In the genomic region with DNA sequence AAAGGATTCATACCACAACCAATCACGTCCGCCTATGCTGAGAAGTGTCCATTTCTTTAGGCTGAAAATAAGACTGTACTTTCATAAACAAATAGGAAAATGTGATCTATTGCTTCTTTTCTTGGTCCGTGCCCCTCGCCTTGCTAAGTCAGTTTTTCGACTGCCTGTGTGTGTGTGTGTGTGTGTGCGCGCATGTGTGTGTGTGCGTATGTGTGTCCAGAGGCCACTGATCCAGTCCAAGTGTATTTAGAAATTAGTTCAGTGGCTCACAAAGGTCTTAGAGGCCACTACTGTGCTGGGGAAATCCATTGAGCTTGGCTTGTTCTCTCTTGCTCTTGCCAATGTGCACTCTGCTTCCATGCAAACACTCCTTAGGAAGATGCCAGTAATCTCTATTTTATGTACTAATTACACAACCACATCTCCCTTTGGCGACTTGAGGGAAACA, we compare ENCODE assay signal across 1 cellular context.
TF ChIP-seq lines count a peak whose summit lies in the region.

No MANE protein-coding gene starts in this region.

TF ChIP-seq in GM23338, 12 proteins besides CTCF, POLR2A, EP300 and RAD21 (continued from another document):
- TF ChIP-seq, protein P1, sequence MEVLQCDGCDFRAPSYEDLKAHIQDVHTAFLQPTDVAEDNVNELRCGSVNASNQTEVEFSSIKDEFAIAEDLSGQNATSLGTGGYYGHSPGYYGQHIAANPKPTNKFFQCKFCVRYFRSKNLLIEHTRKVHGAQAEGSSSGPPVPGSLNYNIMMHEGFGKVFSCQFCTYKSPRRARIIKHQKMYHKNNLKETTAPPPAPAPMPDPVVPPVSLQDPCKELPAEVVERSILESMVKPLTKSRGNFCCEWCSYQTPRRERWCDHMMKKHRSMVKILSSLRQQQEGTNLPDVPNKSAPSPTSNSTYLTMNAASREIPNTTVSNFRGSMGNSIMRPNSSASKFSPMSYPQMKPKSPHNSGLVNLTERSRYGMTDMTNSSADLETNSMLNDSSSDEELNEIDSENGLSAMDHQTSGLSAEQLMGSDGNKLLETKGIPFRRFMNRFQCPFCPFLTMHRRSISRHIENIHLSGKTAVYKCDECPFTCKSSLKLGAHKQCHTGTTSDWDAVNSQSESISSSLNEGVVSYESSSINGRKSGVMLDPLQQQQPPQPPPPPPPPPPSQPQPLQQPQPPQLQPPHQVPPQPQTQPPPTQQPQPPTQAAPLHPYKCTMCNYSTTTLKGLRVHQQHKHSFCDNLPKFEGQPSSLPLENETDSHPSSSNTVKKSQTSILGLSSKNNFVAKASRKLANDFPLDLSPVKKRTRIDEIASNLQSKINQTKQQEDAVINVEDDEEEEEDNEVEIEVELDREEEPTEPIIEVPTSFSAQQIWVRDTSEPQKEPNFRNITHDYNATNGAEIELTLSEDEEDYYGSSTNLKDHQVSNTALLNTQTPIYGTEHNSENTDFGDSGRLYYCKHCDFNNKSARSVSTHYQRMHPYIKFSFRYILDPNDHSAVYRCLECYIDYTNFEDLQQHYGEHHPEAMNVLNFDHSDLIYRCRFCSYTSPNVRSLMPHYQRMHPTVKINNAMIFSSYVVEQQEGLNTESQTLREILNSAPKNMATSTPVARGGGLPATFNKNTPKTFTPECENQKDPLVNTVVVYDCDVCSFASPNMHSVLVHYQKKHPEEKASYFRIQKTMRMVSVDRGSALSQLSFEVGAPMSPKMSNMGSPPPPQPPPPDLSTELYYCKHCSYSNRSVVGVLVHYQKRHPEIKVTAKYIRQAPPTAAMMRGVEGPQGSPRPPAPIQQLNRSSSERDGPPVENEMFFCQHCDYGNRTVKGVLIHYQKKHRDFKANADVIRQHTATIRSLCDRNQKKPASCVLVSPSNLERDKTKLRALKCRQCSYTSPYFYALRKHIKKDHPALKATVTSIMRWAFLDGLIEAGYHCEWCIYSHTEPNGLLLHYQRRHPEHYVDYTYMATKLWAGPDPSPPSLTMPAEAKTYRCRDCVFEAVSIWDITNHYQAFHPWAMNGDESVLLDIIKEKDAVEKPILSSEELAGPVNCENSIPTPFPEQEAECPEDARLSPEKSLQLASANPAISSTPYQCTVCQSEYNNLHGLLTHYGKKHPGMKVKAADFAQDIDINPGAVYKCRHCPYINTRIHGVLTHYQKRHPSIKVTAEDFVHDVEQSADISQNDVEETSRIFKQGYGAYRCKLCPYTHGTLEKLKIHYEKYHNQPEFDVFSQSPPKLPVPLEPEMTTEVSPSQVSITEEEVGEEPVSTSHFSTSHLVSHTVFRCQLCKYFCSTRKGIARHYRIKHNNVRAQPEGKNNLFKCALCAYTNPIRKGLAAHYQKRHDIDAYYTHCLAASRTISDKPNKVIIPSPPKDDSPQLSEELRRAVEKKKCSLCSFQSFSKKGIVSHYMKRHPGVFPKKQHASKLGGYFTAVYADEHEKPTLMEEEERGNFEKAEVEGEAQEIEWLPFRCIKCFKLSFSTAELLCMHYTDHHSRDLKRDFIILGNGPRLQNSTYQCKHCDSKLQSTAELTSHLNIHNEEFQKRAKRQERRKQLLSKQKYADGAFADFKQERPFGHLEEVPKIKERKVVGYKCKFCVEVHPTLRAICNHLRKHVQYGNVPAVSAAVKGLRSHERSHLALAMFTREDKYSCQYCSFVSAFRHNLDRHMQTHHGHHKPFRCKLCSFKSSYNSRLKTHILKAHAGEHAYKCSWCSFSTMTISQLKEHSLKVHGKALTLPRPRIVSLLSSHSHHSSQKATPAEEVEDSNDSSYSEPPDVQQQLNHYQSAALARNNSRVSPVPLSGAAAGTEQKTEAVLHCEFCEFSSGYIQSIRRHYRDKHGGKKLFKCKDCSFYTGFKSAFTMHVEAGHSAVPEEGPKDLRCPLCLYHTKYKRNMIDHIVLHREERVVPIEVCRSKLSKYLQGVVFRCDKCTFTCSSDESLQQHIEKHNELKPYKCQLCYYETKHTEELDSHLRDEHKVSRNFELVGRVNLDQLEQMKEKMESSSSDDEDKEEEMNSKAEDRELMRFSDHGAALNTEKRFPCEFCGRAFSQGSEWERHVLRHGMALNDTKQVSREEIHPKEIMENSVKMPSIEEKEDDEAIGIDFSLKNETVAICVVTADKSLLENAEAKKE (CRISPR knock-in tag; IDR thresholded peaks at IDR 0.05) = no peak
- TF ChIP-seq ZNF114 (CRISPR knock-in tag; IDR thresholded peaks at IDR 0.05) (no peak), CREB1 (CRISPR knock-in tag; IDR thresholded peaks at IDR 0.05; ENCODE audit: low read depth) (no peak), NANOG (IDR thresholded peaks at IDR 0.05; ENCODE audit: borderline replicate concordance) (no peak), ZNF331 (CRISPR knock-in tag; IDR thresholded peaks at IDR 0.05; ENCODE audit: low read depth) (no peak), EZH2phosphoT487 (IDR thresholded peaks at IDR 0.05; ENCODE audit: unreplicated experiment) (no peak)
- TF ChIP-seq, protein P2, sequence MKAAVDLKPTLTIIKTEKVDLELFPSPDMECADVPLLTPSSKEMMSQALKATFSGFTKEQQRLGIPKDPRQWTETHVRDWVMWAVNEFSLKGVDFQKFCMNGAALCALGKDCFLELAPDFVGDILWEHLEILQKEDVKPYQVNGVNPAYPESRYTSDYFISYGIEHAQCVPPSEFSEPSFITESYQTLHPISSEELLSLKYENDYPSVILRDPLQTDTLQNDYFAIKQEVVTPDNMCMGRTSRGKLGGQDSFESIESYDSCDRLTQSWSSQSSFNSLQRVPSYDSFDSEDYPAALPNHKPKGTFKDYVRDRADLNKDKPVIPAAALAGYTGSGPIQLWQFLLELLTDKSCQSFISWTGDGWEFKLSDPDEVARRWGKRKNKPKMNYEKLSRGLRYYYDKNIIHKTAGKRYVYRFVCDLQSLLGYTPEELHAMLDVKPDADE (IDR thresholded peaks at IDR 0.05) = no peak
- TF ChIP-seq, protein P3, sequence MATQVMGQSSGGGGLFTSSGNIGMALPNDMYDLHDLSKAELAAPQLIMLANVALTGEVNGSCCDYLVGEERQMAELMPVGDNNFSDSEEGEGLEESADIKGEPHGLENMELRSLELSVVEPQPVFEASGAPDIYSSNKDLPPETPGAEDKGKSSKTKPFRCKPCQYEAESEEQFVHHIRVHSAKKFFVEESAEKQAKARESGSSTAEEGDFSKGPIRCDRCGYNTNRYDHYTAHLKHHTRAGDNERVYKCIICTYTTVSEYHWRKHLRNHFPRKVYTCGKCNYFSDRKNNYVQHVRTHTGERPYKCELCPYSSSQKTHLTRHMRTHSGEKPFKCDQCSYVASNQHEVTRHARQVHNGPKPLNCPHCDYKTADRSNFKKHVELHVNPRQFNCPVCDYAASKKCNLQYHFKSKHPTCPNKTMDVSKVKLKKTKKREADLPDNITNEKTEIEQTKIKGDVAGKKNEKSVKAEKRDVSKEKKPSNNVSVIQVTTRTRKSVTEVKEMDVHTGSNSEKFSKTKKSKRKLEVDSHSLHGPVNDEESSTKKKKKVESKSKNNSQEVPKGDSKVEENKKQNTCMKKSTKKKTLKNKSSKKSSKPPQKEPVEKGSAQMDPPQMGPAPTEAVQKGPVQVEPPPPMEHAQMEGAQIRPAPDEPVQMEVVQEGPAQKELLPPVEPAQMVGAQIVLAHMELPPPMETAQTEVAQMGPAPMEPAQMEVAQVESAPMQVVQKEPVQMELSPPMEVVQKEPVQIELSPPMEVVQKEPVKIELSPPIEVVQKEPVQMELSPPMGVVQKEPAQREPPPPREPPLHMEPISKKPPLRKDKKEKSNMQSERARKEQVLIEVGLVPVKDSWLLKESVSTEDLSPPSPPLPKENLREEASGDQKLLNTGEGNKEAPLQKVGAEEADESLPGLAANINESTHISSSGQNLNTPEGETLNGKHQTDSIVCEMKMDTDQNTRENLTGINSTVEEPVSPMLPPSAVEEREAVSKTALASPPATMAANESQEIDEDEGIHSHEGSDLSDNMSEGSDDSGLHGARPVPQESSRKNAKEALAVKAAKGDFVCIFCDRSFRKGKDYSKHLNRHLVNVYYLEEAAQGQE (IDR thresholded peaks at IDR 0.05; ENCODE audit: unreplicated experiment) = no peak
